ENCODE assay signal across 22 cellular contexts in genomic region chr6:91654844-91655192, GRCh38.
"Had no signal": no experiment of that assay in that cellular context is flagged by ENCODE, and none has a peak within 500 bp of the region (broad histone marks: within the 10 kb centered on the region; RNA-seq: fewer than 3 reads in every experiment).

No MANE protein-coding gene starts in this region.

- H3K36me3 ChIP-seq: breast epithelium, colonic mucosa, esophagus muscularis mucosa, gastroesophageal sphincter, heart left ventricle, pancreas, tibial artery had no signal

- H3K27ac ChIP-seq: breast epithelium, colonic mucosa, esophagus muscularis mucosa, gastroesophageal sphincter, heart left ventricle, pancreas, tibial artery had no signal

- H3K9me3 ChIP-seq: breast epithelium, colonic mucosa, esophagus muscularis mucosa, gastroesophageal sphincter, heart left ventricle, pancreas, tibial artery had no signal

- H3K4me3 ChIP-seq: breast epithelium, colonic mucosa, esophagus muscularis mucosa, gastroesophageal sphincter, pancreas, tibial artery had no signal

- DNase-seq: activated CD4-positive, alpha-beta T cell treated with anti-CD3 and anti-CD28 coated beads for 4 hours; activated CD4-positive, alpha-beta T cell treated with anti-CD3 and anti-CD28 coated beads, Interleukin-2, amount 50 U/mL, for 48 hours; activated CD4-positive, CD25-positive, alpha-beta regulatory T cell; activated CD8-positive, alpha-beta memory T cell treated with anti-CD3 and anti-CD28 coated beads, Interleukin-2, amount 50 U/mL, for 48 hours; activated naive CD4-positive, alpha-beta T cell; activated naive CD8-positive, alpha-beta T cell treated with anti-CD3 and anti-CD28 coated beads for 36 hours; activated T-cell treated with anti-CD3 and anti-CD28 coated beads, Interleukin-2, amount 50 U/mL, for 4 hours; colonic mucosa; dorsolateral prefrontal cortex; heart left ventricle; left colon; pancreas; right cardiac atrium; stimulated activated CD4-positive, alpha-beta T cell treated with anti-CD3 and anti-CD28 coated beads, Interleukin-12 subunit alpha, Interleukin-12 subunit beta, amount 100 ng/mL, for 4 hours; stimulated activated naive CD8-positive, alpha-beta T cell treated with anti-CD3 and anti-CD28 coated beads, Interleukin-15, amount 100 ng/mL, for 72 hours; T-helper 9 cell; tibial artery had no signal

- H3K27me3 ChIP-seq: breast epithelium, colonic mucosa, dorsolateral prefrontal cortex, gastroesophageal sphincter, heart left ventricle, pancreas, tibial artery had no signal

- H3K4me1 ChIP-seq: breast epithelium, colonic mucosa, esophagus muscularis mucosa, gastroesophageal sphincter, pancreas had no signal

- FAIRE-seq: astrocyte, keratinocyte, pancreas had no signal
